In genomic region chr10:45418859-45419672, GRCh38 we compare ENCODE assay signal across 9 cellular contexts. TPM values are rescaled to one million over a fixed set of nuclear protein-coding genes. Genes with fewer than 3 reads are reported as not detected.
A peak's percentile ranks its signal among the peaks of the same experiment; 100 is the strongest.
DNase-seq lines count a peak whose midpoint lies in the region; ATAC-seq and TF ChIP-seq lines count a peak whose summit lies in the region.
"Had no signal": no experiment of that assay in that cellular context is flagged by ENCODE, and none has a peak within 500 bp of the region (broad histone marks: within the 10 kb centered on the region; RNA-seq: fewer than 3 reads in every experiment).

No MANE protein-coding gene starts in this region.

- no peak overlapping the region for H2BK20ac ChIP-seq in IMR-90 (ENCODE audit: low read depth, low read length)

- no peak for TF ChIP-seq RAD21 in IMR-90 (IDR thresholded peaks at IDR 0.05; ENCODE audit: low read length)

- no peak overlapping the region for H2BK15ac ChIP-seq in IMR-90 (ENCODE audit: low read depth, low read length)

- H3K36me3 ChIP-seq in IMR-90 (ENCODE audit: control insufficient read depth, insufficient read depth, low read length), result no peaks in the 10 kb centered on the region
- no peaks in the 10 kb centered on the region for H3K36me3 ChIP-seq in esophagus muscularis mucosa
- no peaks in the 10 kb centered on the region for H3K36me3 ChIP-seq in muscle layer of duodenum (ENCODE audit: control insufficient read depth in 1 of 2, insufficient read depth in 2 of 2, low read length in 2 of 2)
- H3K36me3 ChIP-seq in stomach, result no peaks in the 10 kb centered on the region

- H4K91ac ChIP-seq in IMR-90 (ENCODE audit: insufficient read depth, low read depth, low read length), result no peak overlapping the region

- peak overlapping the region; percentile 22; the same call in 1 of the 2 replicates for H3K9ac ChIP-seq in IMR-90 (ENCODE audit: low read depth, low read length)

- no peak overlapping the region for H3K18ac ChIP-seq in IMR-90 (ENCODE audit: low read depth, low read length)

- no peak overlapping the region for H3K4ac ChIP-seq in IMR-90 (ENCODE audit: low read depth, low read length)

- H4K8ac ChIP-seq in IMR-90 (ENCODE audit: low read depth in 2 of 2, low read length in 2 of 2), result no peak overlapping the region

- no peak overlapping the region for H2BK5ac ChIP-seq in IMR-90 (ENCODE audit: low read depth, low read length, poor library complexity, severe bottlenecking)

- H3K27ac ChIP-seq in IMR-90 (ENCODE audit: insufficient read depth, low read length), result no peak overlapping the region
- H3K27ac ChIP-seq in esophagus muscularis mucosa (replicated peaks in 1 of 4), result peak overlapping the region; percentile 83 to 92 (median 88)
- H3K27ac ChIP-seq in muscle layer of duodenum (ENCODE audit: low read length), result peak overlapping the region; percentile 75
- peak overlapping the region; percentile 75 to 91 (median 89) for H3K27ac ChIP-seq in stomach
- H3K27ac ChIP-seq: SK-N-MC had no signal

- TF ChIP-seq CTCF in IMR-90 (conservative IDR thresholded peaks at IDR 0.05; ENCODE audit: low read depth, low read length), result no peak
- peak in 1 of 3 experiments; percentile 2 for TF ChIP-seq CTCF in esophagus muscularis mucosa (IDR thresholded peaks at IDR 0.05)
- no peak for TF ChIP-seq CTCF in stomach (IDR thresholded peaks at IDR 0.05)

- no peak overlapping the region for H3K23ac ChIP-seq in IMR-90 (ENCODE audit: low read depth, low read length)

- POLR2A ChIA-PET in IMR-90 (lab: Charles Lee; ENCODE audit: unreplicated experiment), result no interaction called here

- in situ Hi-C loops in IMR-90 (cut with MboI; ENCODE audit: low sequenced_read_pairs), result no loop called here

- H2AFZ ChIP-seq in IMR-90 (replicated peaks; ENCODE audit: low read length, poor library complexity), result peak overlapping the region; percentile 87

- no peak overlapping the region for H2BK120ac ChIP-seq in IMR-90 (ENCODE audit: low read depth, low read length)

- peak overlapping the region; percentile 47 for H3K4me3 ChIP-seq in IMR-90 (ENCODE audit: insufficient read depth, low read depth, low read length)
- H3K4me3 ChIP-seq in esophagus muscularis mucosa, result peak overlapping the region; percentile 61 to 67 (median 62)
- H3K4me3 ChIP-seq in muscle layer of duodenum (ENCODE audit: low read depth in 1 of 2, low read length in 2 of 2), result peak overlapping the region; percentile 62 to 78
- peak overlapping the region; percentile 48 to 55 (median 54) for H3K4me3 ChIP-seq in stomach
- H3K4me3 ChIP-seq: SK-N-MC had no signal

- TF ChIP-seq EP300 in esophagus muscularis mucosa (IDR thresholded peaks at IDR 0.05), result peak; percentile 20
- no peak for TF ChIP-seq EP300 in stomach (IDR thresholded peaks at IDR 0.05)

- BruUV-seq in IMR-90 (replicated peaks; lab: Mats Ljungman, UMichigan), result no TSS peak

- peaks cover 42% of the 10 kb centered on the region for H3K27me3 ChIP-seq in IMR-90 (ENCODE audit: control insufficient read depth, insufficient read depth, low read length)
- peaks cover 0 to 5% (median 0%) of the 10 kb centered on the region in 4 donors for H3K27me3 ChIP-seq in esophagus muscularis mucosa
- no peaks in the 10 kb centered on the region for H3K27me3 ChIP-seq in muscle layer of duodenum (ENCODE audit: low read depth, low read length)
- no peaks in the 10 kb centered on the region for H3K27me3 ChIP-seq in stomach

- H3K9me3 ChIP-seq in IMR-90 (ENCODE audit: control insufficient read depth, insufficient read depth, low read length), result no peaks in the 10 kb centered on the region
- H3K9me3 ChIP-seq in esophagus muscularis mucosa, result no peaks in the 10 kb centered on the region
- no peaks in the 10 kb centered on the region for H3K9me3 ChIP-seq in muscle layer of duodenum (ENCODE audit: control insufficient read depth in 1 of 2, low read length in 2 of 2)
- no peaks in the 10 kb centered on the region for H3K9me3 ChIP-seq in stomach

- peak; percentile 45 for ATAC-seq in GM21360 (IDR thresholded peaks at IDR 0.05; ENCODE audit: unreplicated experiment)
- ATAC-seq in IMR-90 (ENCODE audit: low read depth), result peak; percentile 80

- no peaks in the 10 kb centered on the region for H3K9me1 ChIP-seq in IMR-90 (ENCODE audit: insufficient read depth, low read length)

- no peak overlapping the region for H3K56ac ChIP-seq in IMR-90 (ENCODE audit: extremely low read depth, insufficient read depth, low read length)

- H4K20me1 ChIP-seq in IMR-90 (ENCODE audit: insufficient read depth, low read length), result no peaks in the 10 kb centered on the region

- CTCF ChIA-PET in IMR-90 (lab: Yijun Ruan, JAX), result no interaction called here

- H3K79me1 ChIP-seq in IMR-90 (ENCODE audit: low read depth in 1 of 2, low read length in 2 of 2), result no peaks in the 10 kb centered on the region

- WGBS in IMR-90 (ENCODE audit: extremely low coverage in 2 of 2, insufficient read length in 1 of 2), 2 experiments, result 0% methylated on average over 21 of the region's 60 CpGs; no CpG with 5 or more reads in 1 of the 2 experiments
- 2% methylated on average over 26 of the region's 60 CpGs for WGBS in esophagus muscularis mucosa
- WGBS in stomach, 5 donors, result 3 to 8% (median 4%) methylated on average over 36 to 60 of the region's 60 CpGs

- DNase-seq in D341Med (ENCODE audit: low spot score) (peak; percentile 45), IMR-90 (peak; percentile 10), activated T-cell treated with anti-CD3 and anti-CD28 coated beads for 24 hours (ENCODE audit: low read depth) (peak; percentile 28), esophagus muscularis mucosa (ENCODE audit: extremely low spot score) (no peak), stomach (peak; percentile 51), NCI-H82 treated with DMSO at 0.1 percent for 48 hours (lab: John Stamatoyannopoulos, UW; ENCODE audit: unreplicated experiment) (no peak)

- no peak overlapping the region for H4K5ac ChIP-seq in IMR-90 (ENCODE audit: low read depth, low read length)

- intact Hi-C loops in IMR-90 (cut with micrococcal nuclease), result no loop called here
- intact Hi-C loops in esophagus muscularis mucosa (cut with DNase I), result no loop called here
- intact Hi-C loops in stomach (cut with DNase I; ENCODE audit: low total_unique reads), result no loop called here

- H3K14ac ChIP-seq in IMR-90 (replicated peaks; ENCODE audit: low read depth, low read length), result no peak overlapping the region

- peak overlapping the region; percentile 57 for H2AK9ac ChIP-seq in IMR-90 (replicated peaks; ENCODE audit: low read depth, low read length, poor library complexity)

- no peak for TF ChIP-seq POLR2A in IMR-90 (IDR thresholded peaks at IDR 0.05; ENCODE audit: low read depth, low read length)
- no peak for TF ChIP-seq POLR2A in esophagus muscularis mucosa (IDR thresholded peaks at IDR 0.05; ENCODE audit: low read depth)
- TF ChIP-seq POLR2A in stomach (IDR thresholded peaks at IDR 0.05), result no peak

- no peak overlapping the region for H2AK5ac ChIP-seq in IMR-90 (ENCODE audit: low read depth, low read length)

- H3K4me2 ChIP-seq in IMR-90 (ENCODE audit: low read depth, low read length), result peak overlapping the region; percentile 93

- dilution Hi-C loops in IMR-90 (cut with HindIII; ENCODE audit: low sequenced_read_pairs, unreplicated experiment), result no loop called here

- H3K4me1 ChIP-seq in IMR-90 (ENCODE audit: control insufficient read depth, insufficient read depth, low read length) (peaks cover 2% of the 10 kb centered on the region; the same call in 1 of the 2 replicates), esophagus muscularis mucosa (peaks cover 32 to 46% (median 38%) of the 10 kb centered on the region in 4 donors), muscle layer of duodenum (ENCODE audit: control insufficient read depth in 1 of 2, insufficient read depth in 2 of 2, low read length in 2 of 2) (peaks cover 0 to 13% of the 10 kb centered on the region in 2 donors), stomach (peaks cover 24 to 45% (median 33%) of the 10 kb centered on the region in 4 donors)

TF ChIP-seq in IMR-90, 13 proteins besides CTCF, POLR2A, EP300 and RAD21:
- TF ChIP-seq CHD1 (IDR thresholded peaks at IDR 0.05; ENCODE audit: low read depth, low read length) (no peak), MAZ (IDR thresholded peaks at IDR 0.05; ENCODE audit: borderline replicate concordance, low read depth, low read length) (no peak), NFE2L2 (IDR thresholded peaks at IDR 0.05; ENCODE audit: low read depth, low read length) (no peak), RFX5 (IDR thresholded peaks at IDR 0.05; ENCODE audit: low read depth, low read length) (no peak), CEBPB (IDR thresholded peaks at IDR 0.05; ENCODE audit: low read depth, low read length) (no peak), RCOR1 (IDR thresholded peaks at IDR 0.05; ENCODE audit: insufficient replicate concordance, low read length) (no peak), MXI1 (IDR thresholded peaks at IDR 0.05; ENCODE audit: borderline replicate concordance, low read depth, low read length) (no peak), USF2 (IDR thresholded peaks at IDR 0.05; ENCODE audit: low read depth, low read length) (no peak), ELK1 (IDR thresholded peaks at IDR 0.05; ENCODE audit: borderline replicate concordance, low read depth, low read length) (no peak), BHLHE40 (IDR thresholded peaks at IDR 0.05; ENCODE audit: low read depth, low read length) (no peak)

RNA-seq across cellular contexts. Expression of gene ALOX5, which starts 45.0 kb away (rescaled TPM):
- total RNA-seq in IMR-90 (2012; rRNA removed), result not detected in 2 replicates
- not detected in 2 replicates for polyA plus RNA-seq in IMR-90 (2012; rRNA removed)
- not detected in 2 replicates for polyA plus RNA-seq in IMR-90 (2012; cell fraction: cytosol; rRNA removed)
- not detected in 2 replicates for polyA plus RNA-seq in IMR-90 (2012; cell fraction: nucleus; rRNA removed; ENCODE audit: low replicate concordance)
- 10 to 100 TPM; 14.2 to 48.5 (median 21.2) TPM for total RNA-seq in esophagus muscularis mucosa
- total RNA-seq in stomach, result 10 to 100 TPM in 3 of 5 donors, 1 to 10 TPM in 2; 3.2 to 39.6 (median 18.1) TPM
- polyA plus RNA-seq in stomach, result 10 to 100 TPM in 1 of 3 donors, 1 to 10 TPM in 2; 6.3 to 11.1 (median 7.4) TPM

Comparison
In these comparisons a context has a peak if more than half of its experiments do, and no peak if none do; other contexts are left out.
1. DNase-seq: peak in D341Med (single experiment), IMR-90 (single experiment), activated T-cell treated with anti-CD3 and anti-CD28 coated beads for 24 hours (single experiment) and stomach (single experiment); none in esophagus muscularis mucosa (single experiment) and NCI-H82 treated with DMSO at 0.1 percent for 48 hours (single experiment).
2. Peak in every context shown above with its lines, with median percentiles within 50 percentile points of each other: H3K4me3 ChIP-seq.